1 cellular context compared by ENCODE assay signal in the genomic region with DNA sequence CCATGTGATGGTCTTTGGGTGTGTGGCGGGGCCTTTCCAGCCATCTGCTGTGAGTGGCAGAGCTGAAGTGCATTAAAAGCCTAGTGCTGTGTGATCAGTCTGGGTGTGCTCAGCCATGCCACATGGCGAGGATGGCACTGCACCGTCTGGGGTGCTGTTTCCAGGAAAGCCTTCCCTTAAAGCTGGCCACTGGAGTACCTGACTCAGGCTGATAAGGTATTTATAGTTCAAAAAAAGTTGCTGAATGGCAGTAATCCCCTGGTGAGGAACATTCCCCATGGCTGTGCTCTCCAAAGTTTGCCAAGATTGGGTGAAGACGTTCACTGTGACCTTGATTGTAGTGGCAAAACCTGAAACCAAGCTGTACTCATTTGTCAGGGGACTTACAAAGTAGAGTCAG.
TF ChIP-seq lines count a peak whose summit lies in the region.

No MANE protein-coding gene starts in this region.

TF ChIP-seq in IMR-90, 13 proteins besides CTCF, POLR2A, EP300 and RAD21:
- TF ChIP-seq ELK1 (IDR thresholded peaks at IDR 0.05; ENCODE audit: borderline replicate concordance, low read depth, low read length) (no peak), USF2 (IDR thresholded peaks at IDR 0.05; ENCODE audit: low read depth, low read length) (no peak)
